8 cellular contexts compared by ENCODE assay signal in genomic region chr11:76860539-76861475, GRCh38.
A peak's percentile ranks its signal among the peaks of the same experiment; 100 is the strongest.
DNase-seq lines count a peak whose midpoint lies in the region; ATAC-seq and TF ChIP-seq lines count a peak whose summit lies in the region.

Gene ACER3, plus strand, starts transcription at chr11:76860918. Its CDS starts 59 bp downstream, at chr11:76860977.

- H3K36me3 ChIP-seq in KMS-11 (ENCODE audit: insufficient read depth) = no peaks in the 10 kb centered on the region

- H3K4me1 Mint-ChIP-seq in nephron = peaks cover 14% of the 10 kb centered on the region
- H3K4me1 Mint-ChIP-seq in stimulated activated naive CD8-positive, alpha-beta T cell treated with anti-CD3 and anti-CD28 coated beads, Interleukin-15, Interleukin-2, amounts not matched to agents 100 ng/mL and 50 ng/mL, for 24 hours (ENCODE audit: low read depth) = peaks cover 31% of the 10 kb centered on the region

- DNase-seq in EL = peak; percentile 94
- peak; percentile 98 for DNase-seq in RPMI8226
- DNase-seq in activated T-helper 1 cell treated with anti-CD3 and anti-CD28 coated beads, Interleukin-2, amount 50 U/mL, for 16 hours (ENCODE audit: low read depth in 1 of 2, low spot score in 1 of 2) = peak; percentile 43 to 85
- peak; percentile 65 for DNase-seq in fibroblast of peridontal ligament (ENCODE audit: extremely low read depth)

- H3K27ac Mint-ChIP-seq in nephron = peak within 1 kb of the TSS; percentile 8 to 81 (median 48)
- H3K27ac Mint-ChIP-seq in stimulated activated naive CD8-positive, alpha-beta T cell treated with anti-CD3 and anti-CD28 coated beads, Interleukin-15, Interleukin-2, amounts not matched to agents 100 ng/mL and 50 ng/mL, for 24 hours = peak within 1 kb of the TSS; percentile 89

- H3K27me3 ChIP-seq in KMS-11 (ENCODE audit: insufficient read depth, low read depth) = no peaks in the 10 kb centered on the region

- H4K20me1 ChIP-seq in KMS-11 (ENCODE audit: insufficient read depth) = no peaks in the 10 kb centered on the region

- peak within 1 kb of the TSS; percentile 98 for H2AFZ ChIP-seq in KMS-11 (ENCODE audit: low read depth)

- H3K4me1 ChIP-seq in KMS-11 (ENCODE audit: low read depth, poor library complexity, severe bottlenecking) = peaks cover 23% of the 10 kb centered on the region

- TF ChIP-seq CTCF in KMS-11 (conservative IDR thresholded peaks at IDR 0.05; ENCODE audit: low read depth, low read length) (no peak), nephron (IDR thresholded peaks at IDR 0.05; ENCODE audit: unreplicated experiment in 3 of 3) (peak; percentile 17 to 21 (median 18))

- no peaks in the 10 kb centered on the region for H3K9me3 Mint-ChIP-seq in nephron
- no peaks in the 10 kb centered on the region for H3K9me3 Mint-ChIP-seq in stimulated activated naive CD8-positive, alpha-beta T cell treated with anti-CD3 and anti-CD28 coated beads, Interleukin-15, Interleukin-2, amounts not matched to agents 100 ng/mL and 50 ng/mL, for 24 hours

- H3K79me2 ChIP-seq in KMS-11 (ENCODE audit: insufficient read depth, low read depth) = no peaks in the 10 kb centered on the region; the same call in 1 of the 2 replicates

- no peaks in the 10 kb centered on the region for H3K27me3 Mint-ChIP-seq in nephron (ENCODE audit: low read depth)
- H3K27me3 Mint-ChIP-seq in stimulated activated naive CD8-positive, alpha-beta T cell treated with anti-CD3 and anti-CD28 coated beads, Interleukin-15, Interleukin-2, amounts not matched to agents 100 ng/mL and 50 ng/mL, for 24 hours = no peaks in the 10 kb centered on the region

- H3K4me3 ChIP-seq in KMS-11 (IDR thresholded peaks at IDR 0.05; ENCODE audit: insufficient read depth, low read depth, low read length) = no peak within 1 kb of the TSS

- H3K27ac ChIP-seq in KMS-11 = peak within 1 kb of the TSS; percentile 37

- H3K36me3 Mint-ChIP-seq in nephron (ENCODE audit: low read depth) = no peaks in the 10 kb centered on the region
- no peaks in the 10 kb centered on the region for H3K36me3 Mint-ChIP-seq in stimulated activated naive CD8-positive, alpha-beta T cell treated with anti-CD3 and anti-CD28 coated beads, Interleukin-15, Interleukin-2, amounts not matched to agents 100 ng/mL and 50 ng/mL, for 24 hours (ENCODE audit: low read depth)

- ATAC-seq in GM21786 (IDR thresholded peaks at IDR 0.05; ENCODE audit: unreplicated experiment) = peak; percentile 88

- peak within 1 kb of the TSS; percentile 87 to 91 (median 88) for H3K4me3 Mint-ChIP-seq in nephron
- H3K4me3 Mint-ChIP-seq in stimulated activated naive CD8-positive, alpha-beta T cell treated with anti-CD3 and anti-CD28 coated beads, Interleukin-15, Interleukin-2, amounts not matched to agents 100 ng/mL and 50 ng/mL, for 24 hours = peak within 1 kb of the TSS; percentile 88

- H3K4me2 ChIP-seq in KMS-11 = peak within 1 kb of the TSS; percentile 87

- H3K9ac ChIP-seq in KMS-11 = peak within 1 kb of the TSS; percentile 90
